Comparison of ENCODE assay signal across 21 cellular contexts in the genomic region with DNA sequence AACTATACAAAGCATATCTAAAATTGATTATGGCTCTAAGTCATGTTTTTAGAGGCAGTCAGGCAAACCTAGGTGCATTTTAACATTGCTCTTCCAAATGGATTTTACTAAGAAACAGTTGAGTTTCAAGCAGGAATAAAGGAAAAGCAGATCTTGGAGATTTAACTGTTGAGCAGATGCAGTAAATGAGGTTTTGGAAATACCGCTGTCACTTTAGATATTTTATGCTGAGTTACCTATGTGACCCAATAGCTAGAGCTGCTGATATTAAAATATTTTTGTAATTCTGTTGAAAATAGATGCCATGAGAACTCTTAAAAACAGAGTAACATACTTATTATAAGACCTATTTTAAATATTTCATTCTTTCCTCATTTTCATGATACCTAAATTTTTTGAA.
"Had no signal": no experiment of that assay in that cellular context is flagged by ENCODE, and none has a peak within 500 bp of the region (broad histone marks: within the 10 kb centered on the region; RNA-seq: fewer than 3 reads in every experiment).

No MANE protein-coding gene starts in this region.

- H3K27me3 Mint-ChIP-seq: activated B cell treated with CpG ODN at 0.5 μM for 24 hours; activated CD4-positive, alpha-beta memory T cell treated with anti-CD3 and anti-CD28 coated beads for 36 hours; activated naive CD8-positive, alpha-beta T cell treated with anti-CD3 and anti-CD28 coated beads for 36 hours; memory B cell; naive B cell had no signal

- H3K4me1 ChIP-seq: gastrocnemius medialis, heart left ventricle, suprapubic skin, transverse colon, vagina had no signal

- H3K27me3 ChIP-seq: cardiac muscle cell, gastrocnemius medialis, heart left ventricle, neutrophil, suprapubic skin, transverse colon, vagina had no signal

- DNase-seq: activated B cell treated with CpG ODN at 0.5 μM for 24 hours; activated CD4-positive, alpha-beta memory T cell treated with anti-CD3 and anti-CD28 coated beads for 36 hours; activated CD4-positive, alpha-beta T cell treated with anti-CD3 and anti-CD28 coated beads for 4 hours; activated gamma-delta T cell treated with Interleukin-2 at 50 U/mL for 16 hours; activated naive CD8-positive, alpha-beta T cell treated with anti-CD3 and anti-CD28 coated beads for 36 hours; activated T-cell treated with anti-CD3 and anti-CD28 coated beads for 4 hours; amniotic stem cell; gastrocnemius medialis; heart left ventricle; mucosa of descending colon; naive B cell; stimulated activated CD4-positive, alpha-beta T cell treated with anti-CD3 and anti-CD28 coated beads, Interleukin-12 subunit alpha, Interleukin-12 subunit beta, amount 100 ng/mL, for 4 hours; stimulated activated CD4-positive, alpha-beta T cell treated with anti-CD3 and anti-CD28 coated beads, Interleukin-1b, Interleukin-23, amount 100 ng/mL, for 48 hours; stimulated activated naive CD8-positive, alpha-beta T cell treated with anti-CD3 and anti-CD28 coated beads, Interleukin-15, Interleukin-2, amounts not matched to agents 100 U/mL and 50 U/mL, for 24 hours; transverse colon had no signal

- H3K36me3 ChIP-seq: cardiac muscle cell, gastrocnemius medialis, heart left ventricle, neutrophil, suprapubic skin, transverse colon, vagina had no signal

- H3K4me1 Mint-ChIP-seq: activated B cell treated with CpG ODN at 0.5 μM for 24 hours; activated naive CD8-positive, alpha-beta T cell treated with anti-CD3 and anti-CD28 coated beads for 36 hours; memory B cell; naive B cell had no signal

- H3K4me3 ChIP-seq: gastrocnemius medialis, heart left ventricle, mucosa of descending colon, suprapubic skin, transverse colon, vagina had no signal

- H3K9me3 ChIP-seq: gastrocnemius medialis, heart left ventricle, mucosa of descending colon, neutrophil, suprapubic skin, transverse colon, vagina had no signal

- H3K27ac ChIP-seq: cardiac muscle cell, gastrocnemius medialis, heart left ventricle, neutrophil, suprapubic skin, transverse colon, vagina had no signal

- H3K9me3 Mint-ChIP-seq: activated B cell treated with CpG ODN at 0.5 μM for 24 hours; activated naive CD8-positive, alpha-beta T cell treated with anti-CD3 and anti-CD28 coated beads for 36 hours; activated T-helper 1 cell treated with anti-CD3 and anti-CD28 coated beads, Interleukin-12 subunit alpha, Interleukin-12 subunit beta, Interleukin-2, Interleukin-4 antibody, amounts not matched to agents 30 ng/mL and 10 ng/mL and 1 ng/mL, durations not matched to agents 14 hours and 24 hours and 36 hours; memory B cell had no signal

- H3K4me3 Mint-ChIP-seq: activated B cell treated with CpG ODN at 0.5 μM for 24 hours; activated CD4-positive, alpha-beta memory T cell treated with anti-CD3 and anti-CD28 coated beads for 36 hours; activated naive CD8-positive, alpha-beta T cell treated with anti-CD3 and anti-CD28 coated beads for 36 hours; activated T-helper 1 cell treated with anti-CD3 and anti-CD28 coated beads, Interleukin-12 subunit alpha, Interleukin-12 subunit beta, Interleukin-2, Interleukin-4 antibody, amounts not matched to agents 30 ng/mL and 10 ng/mL and 1 ng/mL, durations not matched to agents 14 hours and 24 hours and 36 hours; memory B cell; naive B cell had no signal

- H3K27ac Mint-ChIP-seq: activated B cell treated with CpG ODN at 0.5 μM for 24 hours; activated CD4-positive, alpha-beta memory T cell treated with anti-CD3 and anti-CD28 coated beads for 36 hours; activated naive CD8-positive, alpha-beta T cell treated with anti-CD3 and anti-CD28 coated beads for 36 hours; activated T-helper 1 cell treated with anti-CD3 and anti-CD28 coated beads, Interleukin-12 subunit alpha, Interleukin-12 subunit beta, Interleukin-2, Interleukin-4 antibody, amounts not matched to agents 30 ng/mL and 10 ng/mL and 1 ng/mL, durations not matched to agents 14 hours and 24 hours and 36 hours; memory B cell; naive B cell had no signal

- H3K36me3 Mint-ChIP-seq: activated CD4-positive, alpha-beta memory T cell treated with anti-CD3 and anti-CD28 coated beads for 36 hours; activated naive CD8-positive, alpha-beta T cell treated with anti-CD3 and anti-CD28 coated beads for 36 hours; memory B cell; naive B cell had no signal
